Comparison of ENCODE assay signal across 9 cellular contexts in genomic region chr18:79166702-79167101, GRCh38.
"Had no signal": no experiment of that assay in that cellular context is flagged by ENCODE, and none has a peak within 500 bp of the region (broad histone marks: within the 10 kb centered on the region; RNA-seq: fewer than 3 reads in every experiment).

No MANE protein-coding gene starts in this region.

- H3K4me3 Mint-ChIP-seq: GM23338, H9 had no signal

- DNase-seq: H9, HCEC 1CT, IMR-90, KG1 had no signal

- ATAC-seq: GM23338, K562 had no signal

- H3K9me3 Mint-ChIP-seq: GM23338 had no signal

- FAIRE-seq: H1, H54, HTR-8/SVneo, K562 had no signal

- H3K27ac Mint-ChIP-seq: GM23338, H9 had no signal
